16 cellular contexts compared by ENCODE assay signal in genomic region chr4:84224522-84224921, GRCh38.
DNase-seq lines count a peak whose midpoint lies in the region; ATAC-seq lines count a peak whose summit lies in the region.
"Had no signal": no experiment of that assay in that cellular context is flagged by ENCODE, and none has a peak within 500 bp of the region (broad histone marks: within the 10 kb centered on the region; RNA-seq: fewer than 3 reads in every experiment).

No MANE protein-coding gene starts in this region.

- H3K36me3 Mint-ChIP-seq in activated naive CD4-positive, alpha-beta T cell treated with anti-CD3 and anti-CD28 coated beads, Interleukin-2, amount 50 U/mL, for 72 hours, result no peaks in the 10 kb centered on the region
- H3K36me3 Mint-ChIP-seq: CD14-positive monocyte had no signal

- peaks cover 0 to 6% of the 10 kb centered on the region in 2 donors for H3K9me3 Mint-ChIP-seq in activated naive CD4-positive, alpha-beta T cell treated with anti-CD3 and anti-CD28 coated beads, Interleukin-2, amount 50 U/mL, for 72 hours

- H3K4me1 ChIP-seq in HAP-1, result peaks cover 21% of the 10 kb centered on the region
- H3K4me1 ChIP-seq in iPS-18a (ENCODE audit: control insufficient read depth, low read depth, low read length), result peaks cover 31% of the 10 kb centered on the region
- H3K4me1 ChIP-seq: A549 had no signal

- H3K27ac ChIP-seq in iPS-18a (ENCODE audit: low read length), result no peak overlapping the region
- H3K27ac ChIP-seq: A549 had no signal

- in situ Hi-C loops in HAP-1 (cut with MboI; ENCODE audit: low sequenced_read_pairs), result no loop called here

- peak; percentile 76 to 93 for DNase-seq in HAP-1 (ENCODE audit: low spot score in 2 of 2)
- peak; percentile 50 for DNase-seq in NCI-H1436 (lab: John Stamatoyannopoulos, UW)
- peak; percentile 4 for DNase-seq in NCI-H69 (lab: John Stamatoyannopoulos, UW)
- no peak for DNase-seq in dedifferentiated amniotic fluid mesenchymal stem cell (ENCODE audit: extremely low spot score)
- no peak for DNase-seq in activated naive CD4-positive, alpha-beta T cell treated with anti-CD3 and anti-CD28 coated beads, Interleukin-2, amount 50 U/mL, for 72 hours (ENCODE audit: low spot score in 2 of 2)
- DNase-seq: COR-L47, Karpas-422, NCI-H2029 treated with DMSO at 0.1 percent for 48 hours, NCI-H82, SHP77 treated with DMSO at 0.1 percent for 48 hours, T-helper 2 cell had no signal

- no peak overlapping the region for H3K27ac Mint-ChIP-seq in activated naive CD4-positive, alpha-beta T cell treated with anti-CD3 and anti-CD28 coated beads, Interleukin-2, amount 50 U/mL, for 72 hours
- H3K27ac Mint-ChIP-seq: CD14-positive monocyte had no signal

- H3K36me3 ChIP-seq in HAP-1 (replicated peaks) (no peaks in the 10 kb centered on the region), iPS-18a (ENCODE audit: control insufficient read depth, low read depth, low read length) (no peaks in the 10 kb centered on the region)

- H3K4me3 ChIP-seq in HAP-1 (no peak overlapping the region), iPS-18a (ENCODE audit: low read length) (peak overlapping the region; percentile 24)
- H3K4me3 ChIP-seq: A549 had no signal

- H3K27me3 ChIP-seq in HAP-1 (ENCODE audit: low read depth) (no peaks in the 10 kb centered on the region), iPS-18a (ENCODE audit: control insufficient read depth, insufficient read depth, low read length) (no peaks in the 10 kb centered on the region)

- ATAC-seq in GM18520 (IDR thresholded peaks at IDR 0.05; ENCODE audit: unreplicated experiment) (no peak), GM18511 (IDR thresholded peaks at IDR 0.05; ENCODE audit: unreplicated experiment) (no peak)
- ATAC-seq in activated naive CD4-positive, alpha-beta T cell treated with anti-CD3 and anti-CD28 coated beads, Interleukin-2, amount 50 U/mL, for 72 hours, result no peak
- ATAC-seq: A549 had no signal

- no peaks in the 10 kb centered on the region; the same call in 1 of the 2 replicates for H3K9me3 ChIP-seq in HAP-1
- H3K9me3 ChIP-seq in iPS-18a (ENCODE audit: control insufficient read depth, low read depth, low read length), result no peaks in the 10 kb centered on the region
- H3K9me3 ChIP-seq: A549 had no signal

- H3K9ac ChIP-seq in iPS-18a (ENCODE audit: low read length), result no peak overlapping the region

Comparison
In these comparisons a context has a peak if more than half of its experiments do, and no peak if none do; other contexts are left out.
1. DNase-seq: peak in HAP-1 (2 of 2), NCI-H1436 (single experiment) and NCI-H69 (single experiment); none in dedifferentiated amniotic fluid mesenchymal stem cell (single experiment) and activated naive CD4-positive, alpha-beta T cell treated with anti-CD3 and anti-CD28 coated beads, Interleukin-2, amount 50 U/mL, for 72 hours (0 of 2).